ENCODE assay signal across 15 cellular contexts in the genomic region with DNA sequence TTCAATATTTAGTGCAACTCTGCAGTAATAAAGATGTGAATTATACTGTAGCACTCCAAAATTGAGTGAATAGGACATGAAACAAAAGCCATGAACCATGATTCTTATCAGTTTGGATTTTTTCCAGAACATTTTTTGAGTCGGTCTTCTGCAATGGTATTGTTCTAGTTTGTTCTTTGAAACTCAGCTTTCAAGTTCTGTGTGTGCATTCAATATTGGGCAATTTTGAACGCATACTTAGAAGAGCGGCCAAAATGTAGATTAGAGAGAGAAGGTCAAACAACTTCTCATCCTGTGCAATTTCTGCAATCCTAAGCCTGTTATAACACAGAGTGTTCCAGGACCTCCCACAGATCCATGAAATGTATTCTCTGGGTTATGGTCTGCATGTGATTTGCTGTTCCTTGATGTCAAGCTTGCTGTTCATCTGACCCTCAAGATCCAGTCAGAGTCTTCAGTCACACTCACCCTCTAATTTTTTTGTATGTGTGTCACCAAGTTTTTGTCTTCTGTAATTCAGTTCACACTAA. TPM values are rescaled to one million over a fixed set of nuclear protein-coding genes. Genes with fewer than 3 reads are reported as not detected.
DNase-seq lines count a peak whose midpoint lies in the region; ATAC-seq and TF ChIP-seq lines count a peak whose summit lies in the region.
"Had no signal": no experiment of that assay in that cellular context is flagged by ENCODE, and none has a peak within 500 bp of the region (broad histone marks: within the 10 kb centered on the region; RNA-seq: fewer than 3 reads in every experiment).

No MANE protein-coding gene starts in this region.

- H3K27me3 ChIP-seq in mesenchymal stem cell (ENCODE audit: control insufficient read depth in 1 of 2, insufficient read depth in 1 of 2, low read length in 2 of 2): no peaks in the 10 kb centered on the region
- H3K27me3 ChIP-seq in uterus: no peaks in the 10 kb centered on the region
- H3K27me3 ChIP-seq: tibial nerve had no signal

- no peak for TF ChIP-seq CTCF in uterus (IDR thresholded peaks at IDR 0.05)

- no peak overlapping the region for H2BK12ac ChIP-seq in mesenchymal stem cell (ENCODE audit: low read length in 2 of 2)

- H2BK120ac ChIP-seq in mesenchymal stem cell (ENCODE audit: low read depth, low read length): no peak overlapping the region

- peak overlapping the region; percentile 42 for H3K27ac Mint-ChIP-seq in activated naive CD8-positive, alpha-beta T cell treated with anti-CD3 and anti-CD28 coated beads, Interleukin-2, amount 10 ng/mL, durations not matched to agents 7 days and 5 days
- H3K27ac Mint-ChIP-seq in activated naive CD8-positive, alpha-beta T cell treated with anti-CD3 and anti-CD28 coated beads for 36 hours: no peak overlapping the region

- TF ChIP-seq POLR2A in uterus (IDR thresholded peaks at IDR 0.05): no peak

- no peaks in the 10 kb centered on the region for H3K27me3 Mint-ChIP-seq in activated naive CD8-positive, alpha-beta T cell treated with anti-CD3 and anti-CD28 coated beads, Interleukin-2, amount 10 ng/mL, durations not matched to agents 7 days and 5 days
- H3K27me3 Mint-ChIP-seq in activated naive CD8-positive, alpha-beta T cell treated with anti-CD3 and anti-CD28 coated beads for 36 hours: no peaks in the 10 kb centered on the region

- H4K8ac ChIP-seq in mesenchymal stem cell (ENCODE audit: low read length): peak overlapping the region; percentile 60

- no peak overlapping the region for H2BK15ac ChIP-seq in mesenchymal stem cell (ENCODE audit: low read depth, poor library complexity, severe bottlenecking)

- POLR2A ChIA-PET in activated naive CD8-positive, alpha-beta T cell treated with anti-CD3 and anti-CD28 coated beads, Interleukin-2, amount 10 ng/mL, durations not matched to agents 7 days and 5 days (lab: Charles Lee): no interaction called here

- peak overlapping the region in 1 of 2 experiments; percentile 79 for H3K18ac ChIP-seq in mesenchymal stem cell (ENCODE audit: low read depth in 1 of 2, low read length in 2 of 2)

- H3K27ac ChIP-seq in mesenchymal stem cell (ENCODE audit: low read length, poor library complexity, severe bottlenecking) (peak overlapping the region; percentile 53), uterus (peak overlapping the region; percentile 42 to 73)
- H3K27ac ChIP-seq: A549 had no signal

- H3K9ac ChIP-seq in mesenchymal stem cell (ENCODE audit: low read length): peak overlapping the region; percentile 15

- H3K14ac ChIP-seq in mesenchymal stem cell (ENCODE audit: low read length in 2 of 2): no peak overlapping the region

- no peak overlapping the region for H3K4ac ChIP-seq in mesenchymal stem cell (ENCODE audit: low read depth in 1 of 2, low read length in 2 of 2)

- H2BK5ac ChIP-seq in mesenchymal stem cell (ENCODE audit: low read depth, low read length, poor library complexity, severe bottlenecking): no peak overlapping the region

- intact Hi-C loops in uterus (cut with DNase I; ENCODE audit: low total_unique reads): no loop called here

- peaks cover 3% of the 10 kb centered on the region for H3K4me1 Mint-ChIP-seq in activated naive CD8-positive, alpha-beta T cell treated with anti-CD3 and anti-CD28 coated beads, Interleukin-2, amount 10 ng/mL, durations not matched to agents 7 days and 5 days
- H3K4me1 Mint-ChIP-seq in activated naive CD8-positive, alpha-beta T cell treated with anti-CD3 and anti-CD28 coated beads for 36 hours: peaks cover 3% of the 10 kb centered on the region

- H3K79me1 ChIP-seq in mesenchymal stem cell (replicated peaks; ENCODE audit: low read length, poor library complexity, severe bottlenecking): no peaks in the 10 kb centered on the region

- H3K4me1 ChIP-seq in mesenchymal stem cell (ENCODE audit: control insufficient read depth, insufficient read depth, low read depth, low read length) (peaks cover 1% of the 10 kb centered on the region), uterus (peaks cover 0 to 7% of the 10 kb centered on the region in 2 donors)

- no peak overlapping the region for H3K4me2 ChIP-seq in mesenchymal stem cell (ENCODE audit: low read length, poor library complexity, severe bottlenecking)
- H3K4me2 ChIP-seq: A549 had no signal

- no peak overlapping the region for H2AK5ac ChIP-seq in mesenchymal stem cell (ENCODE audit: low read length, severe bottlenecking)

- no peak overlapping the region for H3K23ac ChIP-seq in mesenchymal stem cell (ENCODE audit: low read length in 2 of 2)

- ATAC-seq in activated naive CD8-positive, alpha-beta T cell treated with anti-CD3 and anti-CD28 coated beads, Interleukin-2, amount 10 ng/mL, durations not matched to agents 7 days and 5 days (ENCODE audit: low read depth): no peak

- no peaks in the 10 kb centered on the region for H3K36me3 ChIP-seq in mesenchymal stem cell (ENCODE audit: control insufficient read depth in 1 of 2, insufficient read depth in 2 of 2, low read depth in 1 of 2, low read length in 2 of 2)
- no peaks in the 10 kb centered on the region for H3K36me3 ChIP-seq in uterus
- H3K36me3 ChIP-seq: tibial nerve had no signal

- H3K9me3 Mint-ChIP-seq in activated naive CD8-positive, alpha-beta T cell treated with anti-CD3 and anti-CD28 coated beads, Interleukin-2, amount 10 ng/mL, durations not matched to agents 7 days and 5 days: no peaks in the 10 kb centered on the region
- no peaks in the 10 kb centered on the region for H3K9me3 Mint-ChIP-seq in activated naive CD8-positive, alpha-beta T cell treated with anti-CD3 and anti-CD28 coated beads for 36 hours

- no peak overlapping the region for H3K4me3 ChIP-seq in mesenchymal stem cell (ENCODE audit: insufficient read depth in 1 of 2, low read depth in 1 of 2, low read length in 2 of 2)
- H3K4me3 ChIP-seq in uterus: no peak overlapping the region
- H3K4me3 ChIP-seq: A549, coronary artery, tibial nerve had no signal

- WGBS in mesenchymal stem cell: 71% methylated on average over 3 of the region's 3 CpGs

- no peak overlapping the region for H3K4me3 Mint-ChIP-seq in activated naive CD8-positive, alpha-beta T cell treated with anti-CD3 and anti-CD28 coated beads, Interleukin-2, amount 10 ng/mL, durations not matched to agents 7 days and 5 days
- no peak overlapping the region for H3K4me3 Mint-ChIP-seq in activated naive CD8-positive, alpha-beta T cell treated with anti-CD3 and anti-CD28 coated beads for 36 hours

- no peak overlapping the region for H2AFZ ChIP-seq in mesenchymal stem cell (ENCODE audit: low read depth, low read length)

- peak overlapping the region; percentile 61 for H4K91ac ChIP-seq in mesenchymal stem cell (ENCODE audit: low read length)

- H3K9me3 ChIP-seq in mesenchymal stem cell (ENCODE audit: control insufficient read depth, low read length) (no peaks in the 10 kb centered on the region), uterus (no peaks in the 10 kb centered on the region)
- H3K9me3 ChIP-seq: A549, tibial nerve had no signal

- H3K36me3 Mint-ChIP-seq in activated naive CD8-positive, alpha-beta T cell treated with anti-CD3 and anti-CD28 coated beads, Interleukin-2, amount 10 ng/mL, durations not matched to agents 7 days and 5 days: no peaks in the 10 kb centered on the region
- no peaks in the 10 kb centered on the region for H3K36me3 Mint-ChIP-seq in activated naive CD8-positive, alpha-beta T cell treated with anti-CD3 and anti-CD28 coated beads for 36 hours

- no peak for DNase-seq in activated naive CD8-positive, alpha-beta T cell treated with anti-CD3 and anti-CD28 coated beads, Interleukin-2, amount 10 ng/mL, durations not matched to agents 7 days and 5 days
- no peak for DNase-seq in activated naive CD8-positive, alpha-beta T cell treated with anti-CD3 and anti-CD28 coated beads for 36 hours
- peak; percentile 46 for DNase-seq in fibroblast of peridontal ligament (ENCODE audit: extremely low read depth)
- DNase-seq in mesenchymal stem cell: peak; percentile 52
- no peak for DNase-seq in uterus
- DNase-seq in H4 (ENCODE audit: low spot score): no peak
- DNase-seq in NCI-H2107 treated with DMSO at 0.1 percent for 48 hours (lab: John Stamatoyannopoulos, UW; ENCODE audit: unreplicated experiment): no peak
- DNase-seq in activated CD8-positive, alpha-beta memory T cell treated with anti-CD3 and anti-CD28 coated beads, Interleukin-2, amount 50 U/mL, for 48 hours: no peak
- DNase-seq: DMS53; H7; NCI-H1930; NK-92 treated with Interleukin-12 subunit alpha and Interleukin-12 subunit beta, amount 100 ng/mL, for 24 hours had no signal

RNA-seq across cellular contexts. Expression of a gene that starts 48.3 kb away (rescaled TPM):
- not detected for total RNA-seq in activated naive CD8-positive, alpha-beta T cell treated with anti-CD3 and anti-CD28 coated beads, Interleukin-2, amount 10 ng/mL, durations not matched to agents 7 days and 5 days
- not detected for total RNA-seq in activated naive CD8-positive, alpha-beta T cell treated with anti-CD3 and anti-CD28 coated beads for 36 hours
- not detected for polyA plus RNA-seq in mesenchymal stem cell (2013, experiment 1 of 2)
- polyA plus RNA-seq in mesenchymal stem cell (2013, experiment 2 of 2): not detected
- under 1 TPM in 1 of 4 donors, not detected in 3; 0.18 TPM for total RNA-seq in uterus
- total RNA-seq in H4 (2014; rRNA removed; shearing (Covaris generic)): not detected in 2 replicates
- total RNA-seq: H7 had no signal
- polyA plus RNA-seq: A549 had no signal

Comparison
In these comparisons a context has a peak if more than half of its experiments do, and no peak if none do; other contexts are left out.
1. DNase-seq: peak in fibroblast of peridontal ligament (single experiment) and mesenchymal stem cell (single experiment); none in activated naive CD8-positive, alpha-beta T cell treated with anti-CD3 and anti-CD28 coated beads, Interleukin-2, amount 10 ng/mL, durations not matched to agents 7 days and 5 days (single experiment), activated naive CD8-positive, alpha-beta T cell treated with anti-CD3 and anti-CD28 coated beads for 36 hours (single experiment), uterus (0 of 2), H4 (single experiment), NCI-H2107 treated with DMSO at 0.1 percent for 48 hours (single experiment) and activated CD8-positive, alpha-beta memory T cell treated with anti-CD3 and anti-CD28 coated beads, Interleukin-2, amount 50 U/mL, for 48 hours (single experiment).